Comparison of ENCODE assay signal across 20 cellular contexts in genomic region chr1:80962559-80962958, GRCh38.
DNase-seq lines count a peak whose midpoint lies in the region; ATAC-seq, FAIRE-seq and TF ChIP-seq lines count a peak whose summit lies in the region.
"Had no signal": no experiment of that assay in that cellular context is flagged by ENCODE, and none has a peak within 500 bp of the region (broad histone marks: within the 10 kb centered on the region; RNA-seq: fewer than 3 reads in every experiment).

No MANE protein-coding gene starts in this region.

- peak; percentile 93 for FAIRE-seq in RCC 7860 (lab: Jason Lieb, UNC)
- FAIRE-seq: GM19239, HTR-8/SVneo had no signal

- no peak for ATAC-seq in GM21515 (IDR thresholded peaks at IDR 0.05; ENCODE audit: unreplicated experiment)
- no peak for ATAC-seq in activated T-cell treated with anti-CD3 and anti-CD28 coated beads, Interleukin-2, amount 50 U/mL, for 72 hours (replicated peaks in 1 of 2)
- ATAC-seq: HCT116 had no signal

- no peaks in the 10 kb centered on the region for H3K27me3 Mint-ChIP-seq in progenitor cell of endocrine pancreas
- no peaks in the 10 kb centered on the region for H3K27me3 Mint-ChIP-seq in activated T-cell treated with anti-CD3 and anti-CD28 coated beads, Interleukin-2, amount 50 U/mL, for 72 hours (ENCODE audit: low read depth)
- H3K27me3 Mint-ChIP-seq: CD4-positive, alpha-beta memory T cell had no signal

- peak overlapping the region; percentile 82 for H3K27ac Mint-ChIP-seq in progenitor cell of endocrine pancreas
- no peak overlapping the region for H3K27ac Mint-ChIP-seq in activated T-cell treated with anti-CD3 and anti-CD28 coated beads, Interleukin-2, amount 50 U/mL, for 72 hours
- H3K27ac Mint-ChIP-seq: CD14-positive monocyte; CD4-positive, alpha-beta memory T cell; HFFc6 had no signal

- H3K36me3 Mint-ChIP-seq in progenitor cell of endocrine pancreas (ENCODE audit: insufficient read depth): no peaks in the 10 kb centered on the region
- peaks cover 0 to 1% of the 10 kb centered on the region in 2 donors for H3K36me3 Mint-ChIP-seq in activated T-cell treated with anti-CD3 and anti-CD28 coated beads, Interleukin-2, amount 50 U/mL, for 72 hours (ENCODE audit: insufficient read depth in 2 of 2)
- H3K36me3 Mint-ChIP-seq: CD14-positive monocyte; CD4-positive, alpha-beta memory T cell had no signal

- no peak for TF ChIP-seq CTCF in progenitor cell of endocrine pancreas (IDR thresholded peaks at IDR 0.05; ENCODE audit: unreplicated experiment)

- peak; percentile 5 for DNase-seq in HK-2 (ENCODE audit: unreplicated experiment)
- peak; percentile 60 for DNase-seq in RCC 7860 (ENCODE audit: low spot score)
- DNase-seq in glomerular visceral epithelial cell (ENCODE audit: extremely low spot score): peak; percentile 8
- no peak for DNase-seq in progenitor cell of endocrine pancreas (ENCODE audit: low spot score, unreplicated experiment)
- no peak for DNase-seq in ureter (ENCODE audit: low spot score)
- DNase-seq in activated T-cell treated with anti-CD3 and anti-CD28 coated beads, Interleukin-2, amount 50 U/mL, for 72 hours: no peak
- DNase-seq: 8988T; Calu3; CD4-positive, alpha-beta memory T cell; DMS79 treated with DMSO at 0.1 percent for 48 hours; GF-D8; GOT3; H7; HFFc6; IMR-90 had no signal

- H3K4me1 Mint-ChIP-seq in progenitor cell of endocrine pancreas (ENCODE audit: low read depth): peaks cover 13% of the 10 kb centered on the region
- H3K4me1 Mint-ChIP-seq in activated T-cell treated with anti-CD3 and anti-CD28 coated beads, Interleukin-2, amount 50 U/mL, for 72 hours (ENCODE audit: low read depth): no peaks in the 10 kb centered on the region
- H3K4me1 Mint-ChIP-seq: CD14-positive monocyte; CD4-positive, alpha-beta memory T cell had no signal

- peaks cover 3% of the 10 kb centered on the region for H3K9me3 Mint-ChIP-seq in progenitor cell of endocrine pancreas (ENCODE audit: low read depth)
- H3K9me3 Mint-ChIP-seq in activated T-cell treated with anti-CD3 and anti-CD28 coated beads, Interleukin-2, amount 50 U/mL, for 72 hours: peaks cover 4 to 7% of the 10 kb centered on the region in 2 donors
- H3K9me3 Mint-ChIP-seq: HFFc6 had no signal

- no peak overlapping the region for H3K4me3 Mint-ChIP-seq in progenitor cell of endocrine pancreas (ENCODE audit: low read depth)
- no peak overlapping the region for H3K4me3 Mint-ChIP-seq in activated T-cell treated with anti-CD3 and anti-CD28 coated beads, Interleukin-2, amount 50 U/mL, for 72 hours
- H3K4me3 Mint-ChIP-seq: CD14-positive monocyte; CD4-positive, alpha-beta memory T cell; HFFc6 had no signal

Comparison
In these comparisons a context has a peak if more than half of its experiments do, and no peak if none do; other contexts are left out.
1. DNase-seq: peak in HK-2 (single experiment), RCC 7860 (single experiment) and glomerular visceral epithelial cell (single experiment); none in progenitor cell of endocrine pancreas (single experiment), ureter (single experiment) and activated T-cell treated with anti-CD3 and anti-CD28 coated beads, Interleukin-2, amount 50 U/mL, for 72 hours (0 of 2).